27 cellular contexts compared by ENCODE assay signal in the genomic region with DNA sequence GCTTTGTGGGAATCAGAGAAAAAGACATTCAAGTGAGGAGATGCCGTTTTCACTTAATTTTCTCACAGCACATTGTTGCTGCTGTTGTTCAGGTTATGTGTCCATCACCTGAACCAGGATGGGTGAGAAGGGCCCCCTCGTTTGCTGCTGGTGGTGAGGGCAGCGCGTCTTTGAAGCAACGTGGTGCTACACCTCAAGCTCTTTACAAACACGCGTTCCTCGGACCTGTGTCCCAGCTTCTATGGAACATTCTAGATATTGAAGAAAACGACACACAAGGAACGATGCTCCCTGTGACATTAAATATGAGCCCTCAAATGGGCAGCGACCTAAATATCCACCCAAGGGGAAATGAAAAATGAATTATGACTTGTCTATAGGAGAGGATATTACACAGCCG.
"Had no signal": no experiment of that assay in that cellular context is flagged by ENCODE, and none has a peak within 500 bp of the region (broad histone marks: within the 10 kb centered on the region; RNA-seq: fewer than 3 reads in every experiment).

No MANE protein-coding gene starts in this region.

- H3K36me3 Mint-ChIP-seq: immature natural killer cell; memory B cell; mesothelial cell of epicardium; naive B cell; natural killer cell treated with Interleukin-12 subunit alpha and Interleukin-12 subunit beta and Interleukin-15 and Interleukin-18, amount 100 ng/mL, for 72 hours; stimulated activated memory B cell treated with anti-CD40 and anti-IgM and Interleukin-4, amounts not matched to agents 10 μg/mL and 1 μg/mL and 100 μg/mL, for 72 hours had no signal

- H3K4me3 ChIP-seq: coronary artery, lung, mucosa of descending colon, sigmoid colon, testis, tibial artery, upper lobe of left lung had no signal

- H3K36me3 ChIP-seq: neutrophil, sigmoid colon, tibial artery, upper lobe of left lung had no signal

- H3K9me3 ChIP-seq: mucosa of descending colon, neutrophil, sigmoid colon, testis, tibial artery, upper lobe of left lung had no signal

- ATAC-seq: effector memory CD8-positive, alpha-beta T cell; left lobe of liver; mucosa of descending colon; right cardiac atrium; stimulated activated memory B cell treated with anti-CD40 and anti-IgM and Interleukin-4, amounts not matched to agents 10 μg/mL and 1 μg/mL and 100 μg/mL, for 72 hours; stimulated activated naive CD8-positive, alpha-beta T cell treated with anti-CD3 and anti-CD28 coated beads, Interleukin-15, Interleukin-2, amounts not matched to agents 100 U/mL and 50 U/mL, for 24 hours had no signal

- H3K9me3 Mint-ChIP-seq: effector memory CD8-positive, alpha-beta T cell; immature natural killer cell; memory B cell; mesothelial cell of epicardium; natural killer cell treated with Interleukin-12 subunit alpha and Interleukin-12 subunit beta and Interleukin-15 and Interleukin-18, amount 100 ng/mL, for 72 hours; neural crest cell; stimulated activated memory B cell treated with anti-CD40 and anti-IgM and Interleukin-4, amounts not matched to agents 10 μg/mL and 1 μg/mL and 100 μg/mL, for 72 hours had no signal

- H3K27ac Mint-ChIP-seq: effector memory CD8-positive, alpha-beta T cell; immature natural killer cell; memory B cell; mesothelial cell of epicardium; natural killer cell treated with Interleukin-12 subunit alpha and Interleukin-12 subunit beta and Interleukin-15 and Interleukin-18, amount 100 ng/mL, for 72 hours; progenitor cell of endocrine pancreas; stimulated activated memory B cell treated with anti-CD40 and anti-IgM and Interleukin-4, amounts not matched to agents 10 μg/mL and 1 μg/mL and 100 μg/mL, for 72 hours had no signal

- H3K4me3 Mint-ChIP-seq: effector memory CD8-positive, alpha-beta T cell; immature natural killer cell; memory B cell; mesothelial cell of epicardium; naive B cell; natural killer cell treated with Interleukin-12 subunit alpha and Interleukin-12 subunit beta and Interleukin-15 and Interleukin-18, amount 100 ng/mL, for 72 hours; neural crest cell; stimulated activated memory B cell treated with anti-CD40 and anti-IgM and Interleukin-4, amounts not matched to agents 10 μg/mL and 1 μg/mL and 100 μg/mL, for 72 hours had no signal

- DNase-seq: dermis blood vessel endothelial cell; effector memory CD8-positive, alpha-beta T cell; erythroblast; hypothalamus; immature natural killer cell; kidney; mucosa of descending colon; naive B cell; right cardiac atrium; sigmoid colon; stimulated activated CD4-positive, alpha-beta T cell treated with anti-CD3 and anti-CD28 coated beads, Interleukin-4, amount 100 ng/mL, for 4 hours; stimulated activated naive CD8-positive, alpha-beta T cell treated with anti-CD3 and anti-CD28 coated beads, Interleukin-15, Interleukin-2, amounts not matched to agents 100 U/mL and 50 U/mL, for 24 hours; substantia nigra; testis; tibial artery; upper lobe of left lung had no signal

- H3K27ac ChIP-seq: coronary artery, neutrophil, parathyroid adenoma, sigmoid colon, testis, tibial artery, upper lobe of left lung had no signal

- H3K4me1 Mint-ChIP-seq: immature natural killer cell, naive B cell had no signal

- H3K27me3 ChIP-seq: testis, upper lobe of left lung had no signal

- H3K4me1 ChIP-seq: sigmoid colon had no signal
